Comparison of ENCODE assay signal across 14 cellular contexts in the genomic region with DNA sequence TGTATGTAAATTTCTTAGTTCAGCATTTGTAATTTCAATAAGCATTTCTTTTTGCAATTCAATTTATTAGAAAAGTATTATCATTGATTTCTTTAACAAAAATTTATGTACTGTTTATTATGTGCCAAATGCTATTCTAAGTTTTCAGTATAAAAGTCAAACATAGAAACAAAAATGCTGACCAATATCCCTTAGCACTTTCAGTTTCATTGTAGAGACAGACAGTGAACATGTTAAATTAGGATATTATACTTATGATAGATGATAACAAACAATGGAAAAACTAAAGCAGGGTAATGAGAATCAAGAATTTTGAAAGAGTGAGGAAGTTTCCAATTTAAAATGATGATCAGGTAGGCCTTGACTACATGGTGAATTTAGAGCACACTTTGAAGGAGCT.
DNase-seq lines count a peak whose midpoint lies in the region; ATAC-seq and TF ChIP-seq lines count a peak whose summit lies in the region.
"Had no signal": no experiment of that assay in that cellular context is flagged by ENCODE, and none has a peak within 500 bp of the region (broad histone marks: within the 10 kb centered on the region; RNA-seq: fewer than 3 reads in every experiment).

No MANE protein-coding gene starts in this region.

- in situ Hi-C loops in brain microvascular endothelial cell (cut with HindIII; ENCODE audit: low pct_ligation_motif_present, low sequenced_read_pairs), result no loop called here

- H3K79me2 ChIP-seq in DND-41 (ENCODE audit: insufficient read depth, low read length), result peaks cover 88% of the 10 kb centered on the region

- no peak overlapping the region for H3K9ac ChIP-seq in DND-41 (ENCODE audit: low read depth, low read length)

- DNase-seq in DND-41 (no peak), brain microvascular endothelial cell (no peak), HPDE6-E6E7 (ENCODE audit: extremely low spot score) (no peak), OCI-M2 (lab: John Stamatoyannopoulos, UW; ENCODE audit: unreplicated experiment) (no peak)
- DNase-seq in activated naive CD8-positive, alpha-beta T cell treated with anti-CD3 and anti-CD28 coated beads, Interleukin-2, amount 10 ng/mL, durations not matched to agents 7 days and 5 days, result no peak
- DNase-seq in activated T-cell treated with anti-CD3 and anti-CD28 coated beads, Interleukin-2, amount 50 U/mL, for 72 hours, result no peak
- DNase-seq: DMS79 treated with DMSO at 0.1 percent for 48 hours; head of caudate nucleus; HFFc6; SJCRH30; stimulated activated CD4-positive, alpha-beta T cell treated with anti-CD3 and anti-CD28 coated beads, Interleukin-1b, Interleukin-23, amount 100 ng/mL, for 48 hours; upper lobe of right lung had no signal

- ATAC-seq in DND-41 (ENCODE audit: insufficient read depth, low read depth), result no peak
- peak; percentile 38 for ATAC-seq in GM19467 (IDR thresholded peaks at IDR 0.05; ENCODE audit: unreplicated experiment)
- peak; percentile 40 for ATAC-seq in HG03159 (IDR thresholded peaks at IDR 0.05; ENCODE audit: unreplicated experiment)
- no peak for ATAC-seq in activated naive CD8-positive, alpha-beta T cell treated with anti-CD3 and anti-CD28 coated beads, Interleukin-2, amount 10 ng/mL, durations not matched to agents 7 days and 5 days (ENCODE audit: low read depth)
- no peak for ATAC-seq in activated T-cell treated with anti-CD3 and anti-CD28 coated beads, Interleukin-2, amount 50 U/mL, for 72 hours (replicated peaks in 1 of 2)
- ATAC-seq: upper lobe of right lung had no signal

- H3K4me3 ChIP-seq in DND-41 (ENCODE audit: low read depth in 1 of 2, low read length in 2 of 2), result no peak overlapping the region
- no peak overlapping the region for H3K4me3 ChIP-seq in brain microvascular endothelial cell (ENCODE audit: low read depth, low read length)
- H3K4me3 ChIP-seq: SJCRH30, upper lobe of right lung had no signal

- peaks cover 27% of the 10 kb centered on the region for H3K4me1 Mint-ChIP-seq in activated naive CD8-positive, alpha-beta T cell treated with anti-CD3 and anti-CD28 coated beads, Interleukin-2, amount 10 ng/mL, durations not matched to agents 7 days and 5 days
- H3K4me1 Mint-ChIP-seq in activated T-cell treated with anti-CD3 and anti-CD28 coated beads, Interleukin-2, amount 50 U/mL, for 72 hours (ENCODE audit: low read depth), result peaks cover 52% of the 10 kb centered on the region

- H3K36me3 Mint-ChIP-seq in activated naive CD8-positive, alpha-beta T cell treated with anti-CD3 and anti-CD28 coated beads, Interleukin-2, amount 10 ng/mL, durations not matched to agents 7 days and 5 days, result peaks cover 29% of the 10 kb centered on the region
- peaks cover 3 to 6% of the 10 kb centered on the region in 2 donors for H3K36me3 Mint-ChIP-seq in activated T-cell treated with anti-CD3 and anti-CD28 coated beads, Interleukin-2, amount 50 U/mL, for 72 hours (ENCODE audit: insufficient read depth in 2 of 2)

- POLR2A ChIA-PET in activated naive CD8-positive, alpha-beta T cell treated with anti-CD3 and anti-CD28 coated beads, Interleukin-2, amount 10 ng/mL, durations not matched to agents 7 days and 5 days (lab: Charles Lee), result no interaction called here

- H4K20me1 ChIP-seq in DND-41 (ENCODE audit: insufficient read depth, low read length), result no peaks in the 10 kb centered on the region

- H3K9me3 ChIP-seq in DND-41 (ENCODE audit: insufficient read depth, low read length, severe bottlenecking), result no peaks in the 10 kb centered on the region
- H3K9me3 ChIP-seq: SJCRH30, upper lobe of right lung had no signal

- H3K27ac ChIP-seq in DND-41 (ENCODE audit: low read length) (no peak overlapping the region), brain microvascular endothelial cell (no peak overlapping the region)
- H3K27ac ChIP-seq: SJCRH30, upper lobe of right lung had no signal

- H3K27ac Mint-ChIP-seq in activated naive CD8-positive, alpha-beta T cell treated with anti-CD3 and anti-CD28 coated beads, Interleukin-2, amount 10 ng/mL, durations not matched to agents 7 days and 5 days, result peak overlapping the region; percentile 52
- H3K27ac Mint-ChIP-seq in activated T-cell treated with anti-CD3 and anti-CD28 coated beads, Interleukin-2, amount 50 U/mL, for 72 hours, result no peak overlapping the region
- H3K27ac Mint-ChIP-seq: HFFc6 had no signal

- H2AFZ ChIP-seq in DND-41 (ENCODE audit: low read depth, low read length), result no peak overlapping the region

- H3K4me2 ChIP-seq in DND-41 (ENCODE audit: insufficient read depth, low read length), result peak overlapping the region; percentile 48; the same call in 1 of the 2 replicates

- peak overlapping the region; percentile 66 for H3K4me3 Mint-ChIP-seq in activated naive CD8-positive, alpha-beta T cell treated with anti-CD3 and anti-CD28 coated beads, Interleukin-2, amount 10 ng/mL, durations not matched to agents 7 days and 5 days
- H3K4me3 Mint-ChIP-seq in activated T-cell treated with anti-CD3 and anti-CD28 coated beads, Interleukin-2, amount 50 U/mL, for 72 hours, result peak overlapping the region in 1 of 2 donors; percentile 72
- H3K4me3 Mint-ChIP-seq: HFFc6 had no signal

- peaks cover 49% of the 10 kb centered on the region for H3K4me1 ChIP-seq in DND-41 (ENCODE audit: insufficient read depth, low read length)
- H3K4me1 ChIP-seq: SJCRH30, upper lobe of right lung had no signal

- H3K36me3 ChIP-seq in DND-41 (ENCODE audit: insufficient read depth, low read length) (peaks cover 9% of the 10 kb centered on the region), brain microvascular endothelial cell (replicated peaks) (no peaks in the 10 kb centered on the region)
- H3K36me3 ChIP-seq: SJCRH30, upper lobe of right lung had no signal

- no peak for TF ChIP-seq CTCF in DND-41 (IDR thresholded peaks at IDR 0.05; ENCODE audit: borderline replicate concordance, extremely low read depth, low read length, poor library complexity, severe bottlenecking)
- no peak for TF ChIP-seq CTCF in brain microvascular endothelial cell (IDR thresholded peaks at IDR 0.05; ENCODE audit: low read depth, low read length, missing control alignments)

- H3K9me3 Mint-ChIP-seq in activated naive CD8-positive, alpha-beta T cell treated with anti-CD3 and anti-CD28 coated beads, Interleukin-2, amount 10 ng/mL, durations not matched to agents 7 days and 5 days, result no peaks in the 10 kb centered on the region
- H3K9me3 Mint-ChIP-seq in activated T-cell treated with anti-CD3 and anti-CD28 coated beads, Interleukin-2, amount 50 U/mL, for 72 hours, result no peaks in the 10 kb centered on the region

- H3K27me3 ChIP-seq in DND-41 (ENCODE audit: insufficient read depth, low read length, poor library complexity) (no peaks in the 10 kb centered on the region), brain microvascular endothelial cell (replicated peaks) (no peaks in the 10 kb centered on the region)
- H3K27me3 ChIP-seq: SJCRH30, upper lobe of right lung had no signal

- H3K27me3 Mint-ChIP-seq in activated naive CD8-positive, alpha-beta T cell treated with anti-CD3 and anti-CD28 coated beads, Interleukin-2, amount 10 ng/mL, durations not matched to agents 7 days and 5 days, result no peaks in the 10 kb centered on the region
- no peaks in the 10 kb centered on the region for H3K27me3 Mint-ChIP-seq in activated T-cell treated with anti-CD3 and anti-CD28 coated beads, Interleukin-2, amount 50 U/mL, for 72 hours (ENCODE audit: low read depth)

Comparison
In these comparisons a context has a peak if more than half of its experiments do, and no peak if none do; other contexts are left out.
1. ATAC-seq: peak in GM19467 (single experiment) and HG03159 (single experiment); none in DND-41 (single experiment), activated naive CD8-positive, alpha-beta T cell treated with anti-CD3 and anti-CD28 coated beads, Interleukin-2, amount 10 ng/mL, durations not matched to agents 7 days and 5 days (single experiment) and activated T-cell treated with anti-CD3 and anti-CD28 coated beads, Interleukin-2, amount 50 U/mL, for 72 hours (0 of 2).